ENCODE assay signal across 17 cellular contexts in genomic region chr14:77268989-77269595, GRCh38. TPM values are rescaled to one million over a fixed set of nuclear protein-coding genes. Genes with fewer than 3 reads are reported as not detected.
DNase-seq lines count a peak whose midpoint lies in the region; ATAC-seq and TF ChIP-seq lines count a peak whose summit lies in the region.
"Had no signal": no experiment of that assay in that cellular context is flagged by ENCODE, and none has a peak within 500 bp of the region (broad histone marks: within the 10 kb centered on the region; RNA-seq: fewer than 3 reads in every experiment).

No MANE protein-coding gene starts in this region.

- H3K9ac ChIP-seq in neural progenitor cell (no peak overlapping the region), smooth muscle cell (ENCODE audit: low read depth) (no peak overlapping the region)

- H3K4me1 ChIP-seq in SJCRH30 (0 out of 2 replicates have a peak, but pooled peaks cover 2% of the 10 kb centered on the region), neural progenitor cell (peaks cover 9% of the 10 kb centered on the region), smooth muscle cell (ENCODE audit: low read depth) (no peaks in the 10 kb centered on the region)
- H3K4me1 ChIP-seq: BE2C had no signal

- H3K36me3 ChIP-seq in SJCRH30 (no peaks in the 10 kb centered on the region), neural progenitor cell (no peaks in the 10 kb centered on the region), smooth muscle cell (ENCODE audit: low read depth) (no peaks in the 10 kb centered on the region)
- H3K36me3 ChIP-seq: BE2C had no signal

- H3K9me3 ChIP-seq in SJCRH30 (replicated peaks) (no peaks in the 10 kb centered on the region), neural progenitor cell (ENCODE audit: low read depth) (no peaks in the 10 kb centered on the region), smooth muscle cell (replicated peaks; ENCODE audit: low read depth) (no peaks in the 10 kb centered on the region)
- H3K9me3 ChIP-seq: BE2C had no signal

- H3K27me3 Mint-ChIP-seq in neural progenitor cell (ENCODE audit: insufficient read depth, low read depth): peaks cover 44% of the 10 kb centered on the region

- H3K4me1 Mint-ChIP-seq in neural progenitor cell: peaks cover 3% of the 10 kb centered on the region

- H3K27ac ChIP-seq in SJCRH30: no peak overlapping the region
- no peak overlapping the region for H3K27ac ChIP-seq in neural progenitor cell
- H3K27ac ChIP-seq in smooth muscle cell (ENCODE audit: low read depth): no peak overlapping the region
- H3K27ac ChIP-seq in dorsolateral prefrontal cortex: no peak overlapping the region

- H3K36me3 Mint-ChIP-seq in neural progenitor cell: peaks cover 2% of the 10 kb centered on the region
- H3K36me3 Mint-ChIP-seq: brain; stimulated activated memory B cell treated with anti-CD40 and anti-IgM and Interleukin-4, amounts not matched to agents 10 μg/mL and 1 μg/mL and 100 μg/mL, for 72 hours had no signal

- DNase-seq in DMS79 treated with DMSO at 0.1 percent for 48 hours (lab: John Stamatoyannopoulos, UW): peak; percentile 87
- peak; percentile 93 for DNase-seq in NCI-H1694 treated with DMSO at 0.1 percent for 48 hours (lab: John Stamatoyannopoulos, UW)
- DNase-seq in SJCRH30: peak; percentile 42 to 50
- DNase-seq in neural progenitor cell (ENCODE audit: low spot score): no peak
- DNase-seq in smooth muscle cell (lab: John Stamatoyannopoulos, UW; ENCODE audit: unreplicated experiment): no peak
- DNase-seq in dorsolateral prefrontal cortex: no peak
- no peak for DNase-seq in cortex of kidney (lab: John Stamatoyannopoulos, UW)
- DNase-seq: BE2C; glutamatergic neuron; left cardiac atrium; NCI-H774; stimulated activated CD4-positive, alpha-beta T cell treated with anti-CD3 and anti-CD28 coated beads, Interleukin-4, amount 100 ng/mL, for 24 hours had no signal

- no peak for ATAC-seq in GM21515 (IDR thresholded peaks at IDR 0.05; ENCODE audit: unreplicated experiment)
- ATAC-seq: left cardiac atrium; stimulated activated memory B cell treated with anti-CD40 and anti-IgM and Interleukin-4, amounts not matched to agents 10 μg/mL and 1 μg/mL and 100 μg/mL, for 72 hours had no signal

- no peak overlapping the region for H3K27ac Mint-ChIP-seq in neural progenitor cell
- H3K27ac Mint-ChIP-seq: brain; stimulated activated memory B cell treated with anti-CD40 and anti-IgM and Interleukin-4, amounts not matched to agents 10 μg/mL and 1 μg/mL and 100 μg/mL, for 72 hours had no signal

- intact Hi-C loops in dorsolateral prefrontal cortex (cut with DNase I): no loop called here

- whole genome bisulfite sequencing in smooth muscle cell (ENCODE audit: low lambda C conversion rate): 65% methylated on average over 6 of the region's 8 CpGs

- H4K20me1 ChIP-seq in neural progenitor cell (ENCODE audit: low read depth) (no peaks in the 10 kb centered on the region), smooth muscle cell (ENCODE audit: low read depth) (no peaks in the 10 kb centered on the region)

- H3K4me3 ChIP-seq in SJCRH30: no peak overlapping the region
- H3K4me3 ChIP-seq in neural progenitor cell: no peak overlapping the region
- no peak overlapping the region for H3K4me3 ChIP-seq in smooth muscle cell
- no peak overlapping the region for H3K4me3 ChIP-seq in dorsolateral prefrontal cortex

- H3K4me2 ChIP-seq in neural progenitor cell (no peak overlapping the region), smooth muscle cell (no peak overlapping the region)

- peak overlapping the region; percentile 1 for H3K4me3 Mint-ChIP-seq in neural progenitor cell
- H3K4me3 Mint-ChIP-seq: stimulated activated memory B cell treated with anti-CD40 and anti-IgM and Interleukin-4, amounts not matched to agents 10 μg/mL and 1 μg/mL and 100 μg/mL, for 72 hours had no signal

- TF ChIP-seq CTCF in neural progenitor cell (IDR thresholded peaks at IDR 0.05): no peak
- TF ChIP-seq CTCF in smooth muscle cell (IDR thresholded peaks at IDR 0.05; ENCODE audit: borderline replicate concordance, insufficient read depth, poor library complexity, severe bottlenecking): no peak
- TF ChIP-seq CTCF in dorsolateral prefrontal cortex (IDR thresholded peaks at IDR 0.05 in 54 of 56, conservative IDR thresholded peaks at IDR 0.05 in 2 of 56; ENCODE audit: low read depth in 1 of 56, partially characterized antibody in 56 of 56): no peak

- no peaks in the 10 kb centered on the region for H3K79me2 ChIP-seq in neural progenitor cell (ENCODE audit: low read depth)
- H3K79me2 ChIP-seq in smooth muscle cell (ENCODE audit: low read depth): no peaks in the 10 kb centered on the region

- H3K9me3 Mint-ChIP-seq in neural progenitor cell: peaks cover 8% of the 10 kb centered on the region

- H3F3A ChIP-seq in neural progenitor cell (ENCODE audit: low read depth) (peaks cover 6% of the 10 kb centered on the region), smooth muscle cell (ENCODE audit: low read depth) (no peaks in the 10 kb centered on the region)

- H2AFZ ChIP-seq in neural progenitor cell (replicated peaks) (no peak overlapping the region), smooth muscle cell (ENCODE audit: low read depth) (no peak overlapping the region)

- no peaks in the 10 kb centered on the region for H3K27me3 ChIP-seq in SJCRH30
- H3K27me3 ChIP-seq in neural progenitor cell: peaks cover 70% of the 10 kb centered on the region
- peaks cover 53% of the 10 kb centered on the region for H3K27me3 ChIP-seq in smooth muscle cell (ENCODE audit: low read depth)
- H3K27me3 ChIP-seq in dorsolateral prefrontal cortex: peaks cover 0 to 44% (median 17%) of the 10 kb centered on the region in 45 donors

RNA-seq across cellular contexts. Expression of gene NGB, which starts 1.9 kb away (rescaled TPM):
- not detected in 2 replicates for total RNA-seq in SJCRH30 (2014; rRNA removed; shearing (Covaris generic))
- total RNA-seq in neural progenitor cell (ENCODE audit: low replicate concordance) (not detected in 2 replicates), smooth muscle cell (not detected in 2 replicates), dorsolateral prefrontal cortex (10 to 100 TPM in 112 of 120 experiments, 1 to 10 TPM in 8; 6.2 to 40.9 (median 20.9) TPM)
- not detected in 2 replicates for polyA plus RNA-seq in smooth muscle cell
- total RNA-seq: left cardiac atrium, myocyte, urinary bladder had no signal
- polyA plus RNA-seq: urinary bladder had no signal

RNA-seq across cellular contexts. Expression of gene POMT2, which starts 51.6 kb away (rescaled TPM):
- 27.0 and 30.2 TPM in 2 replicates for total RNA-seq in SJCRH30 (2014; rRNA removed; shearing (Covaris generic))
- total RNA-seq in neural progenitor cell (ENCODE audit: low replicate concordance) (6.2 and 14.7 TPM in 2 replicates), smooth muscle cell (15.9 and 22.5 TPM in 2 replicates), dorsolateral prefrontal cortex (10 to 100 TPM; 25.0 to 76.5 (median 44.0) TPM)
- 39.8 and 52.8 TPM in 2 replicates for polyA plus RNA-seq in smooth muscle cell

RNA-seq across cellular contexts. Expression of gene GSTZ1, which starts 51.7 kb away (rescaled TPM):
- total RNA-seq in SJCRH30 (2014; rRNA removed; shearing (Covaris generic)): 10.3 and 14.3 TPM in 2 replicates
- 44.2 and 52.5 TPM in 2 replicates for total RNA-seq in neural progenitor cell (ENCODE audit: low replicate concordance)
- total RNA-seq in smooth muscle cell: 15.1 and 29.1 TPM in 2 replicates
- 17.0 and 26.9 TPM in 2 replicates for polyA plus RNA-seq in smooth muscle cell
- total RNA-seq in dorsolateral prefrontal cortex: 10 to 100 TPM in 115 of 120 experiments, 1 to 10 TPM in 5; 9.0 to 35.6 (median 17.5) TPM

Comparison
In these comparisons a context has a peak if more than half of its experiments do, and no peak if none do; other contexts are left out.
1. DNase-seq: peak in DMS79 treated with DMSO at 0.1 percent for 48 hours (single experiment), NCI-H1694 treated with DMSO at 0.1 percent for 48 hours (single experiment) and SJCRH30 (2 of 2); none in neural progenitor cell (single experiment), smooth muscle cell (single experiment), dorsolateral prefrontal cortex (0 of 10) and cortex of kidney (single experiment).